In the genomic region with DNA sequence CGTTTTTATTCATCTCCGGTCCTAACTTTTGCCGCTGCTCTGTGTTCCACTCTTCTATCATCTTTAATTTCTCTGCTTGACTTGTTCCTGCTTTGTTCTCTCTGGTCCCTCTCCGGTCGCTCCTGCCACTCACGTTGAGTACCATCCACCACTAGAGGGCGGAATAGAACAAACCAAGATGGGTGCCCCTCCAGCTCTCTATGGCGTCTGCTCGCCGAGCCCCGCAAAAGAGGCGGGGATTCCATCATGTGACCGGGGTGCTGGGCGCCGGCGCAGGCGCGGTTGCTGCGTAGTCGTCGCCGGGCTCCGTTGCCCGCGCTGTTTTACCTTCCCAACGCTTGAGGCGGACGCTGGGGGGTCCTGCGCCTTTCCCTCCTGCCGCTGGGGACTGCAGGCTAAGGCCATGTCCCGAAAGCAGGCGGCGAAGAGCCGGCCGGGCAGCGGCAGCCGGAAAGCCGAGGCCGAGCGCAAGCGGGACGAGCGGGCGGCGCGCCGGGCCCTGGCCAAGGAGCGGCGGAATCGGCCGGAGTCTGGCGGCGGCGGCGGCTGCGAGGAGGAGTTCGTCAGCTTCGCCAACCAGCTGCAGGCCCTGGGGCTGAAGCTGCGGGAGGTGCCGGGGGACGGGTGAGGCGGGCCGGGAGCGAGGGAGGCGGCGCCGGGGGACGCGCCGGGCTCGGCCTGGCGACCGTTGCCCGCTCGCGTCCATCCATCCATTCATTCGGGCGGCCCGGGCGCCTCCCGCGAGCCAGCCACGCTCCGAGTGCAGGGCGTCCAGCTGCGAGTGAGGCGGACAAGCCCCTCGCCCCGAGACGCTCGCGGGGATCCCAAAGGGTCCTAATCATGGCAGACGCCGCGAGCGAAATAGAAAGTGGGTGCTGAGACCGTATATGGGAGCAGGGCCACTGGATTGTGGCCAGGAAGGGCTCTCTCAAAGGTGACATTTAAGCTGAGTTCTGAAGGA, we compare ENCODE assay signal across 1 cellular context.
A peak's percentile ranks its signal among the peaks of the same experiment; 100 is the strongest.
TF ChIP-seq lines count a peak whose summit lies in the region.

A gene with protein sequence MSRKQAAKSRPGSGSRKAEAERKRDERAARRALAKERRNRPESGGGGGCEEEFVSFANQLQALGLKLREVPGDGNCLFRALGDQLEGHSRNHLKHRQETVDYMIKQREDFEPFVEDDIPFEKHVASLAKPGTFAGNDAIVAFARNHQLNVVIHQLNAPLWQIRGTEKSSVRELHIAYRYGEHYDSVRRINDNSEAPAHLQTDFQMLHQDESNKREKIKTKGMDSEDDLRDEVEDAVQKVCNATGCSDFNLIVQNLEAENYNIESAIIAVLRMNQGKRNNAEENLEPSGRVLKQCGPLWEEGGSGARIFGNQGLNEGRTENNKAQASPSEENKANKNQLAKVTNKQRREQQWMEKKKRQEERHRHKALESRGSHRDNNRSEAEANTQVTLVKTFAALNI (plus strand): TSS at position 285 of the 961 bp plus-strand sequence. CDS start 119 bp downstream, at position 404.

TF ChIP-seq in HepG2, 621 proteins besides CTCF, POLR2A, EP300 and RAD21 (continued from another document and continues in another):
- TF ChIP-seq IRF2 (CRISPR knock-in tag; IDR thresholded peaks at IDR 0.05) (peak; percentile 60; the same call in 1 of the 2 replicates), U2AF2 (IDR thresholded peaks at IDR 0.05; ENCODE audit: low read depth, low read length) (no peak), DR1 (CRISPR knock-in tag; IDR thresholded peaks at IDR 0.05) (0 out of 2 replicates have a peak, but pooled peaks have one; percentile 31), ZNF747 (CRISPR knock-in tag; IDR thresholded peaks at IDR 0.05; ENCODE audit: borderline replicate concordance) (no peak), ZFP90 (CRISPR knock-in tag; IDR thresholded peaks at IDR 0.05; ENCODE audit: borderline replicate concordance) (peak; percentile 80; the same call in 1 of the 2 replicates), CEBPB (IDR thresholded peaks at IDR 0.05; ENCODE audit: borderline replicate concordance, low read depth, low read length) (no peak), ZNF101 (CRISPR knock-in tag; IDR thresholded peaks at IDR 0.05; ENCODE audit: borderline replicate concordance, low read depth) (no peak), CBFB (CRISPR knock-in tag; IDR thresholded peaks at IDR 0.05) (0 out of 2 replicates have a peak, but pooled peaks have one; percentile 28), ZNF44 (CRISPR knock-in tag; IDR thresholded peaks at IDR 0.05) (no peak), IKZF4 (CRISPR knock-in tag; IDR thresholded peaks at IDR 0.05; ENCODE audit: borderline replicate concordance, low read depth, not compliant biosample characterization) (peak; percentile 96), HNRNPH1 (optimal IDR thresholded peaks at IDR 0.05; ENCODE audit: low read depth, low read length) (no peak)
- TF ChIP-seq, protein P1, sequence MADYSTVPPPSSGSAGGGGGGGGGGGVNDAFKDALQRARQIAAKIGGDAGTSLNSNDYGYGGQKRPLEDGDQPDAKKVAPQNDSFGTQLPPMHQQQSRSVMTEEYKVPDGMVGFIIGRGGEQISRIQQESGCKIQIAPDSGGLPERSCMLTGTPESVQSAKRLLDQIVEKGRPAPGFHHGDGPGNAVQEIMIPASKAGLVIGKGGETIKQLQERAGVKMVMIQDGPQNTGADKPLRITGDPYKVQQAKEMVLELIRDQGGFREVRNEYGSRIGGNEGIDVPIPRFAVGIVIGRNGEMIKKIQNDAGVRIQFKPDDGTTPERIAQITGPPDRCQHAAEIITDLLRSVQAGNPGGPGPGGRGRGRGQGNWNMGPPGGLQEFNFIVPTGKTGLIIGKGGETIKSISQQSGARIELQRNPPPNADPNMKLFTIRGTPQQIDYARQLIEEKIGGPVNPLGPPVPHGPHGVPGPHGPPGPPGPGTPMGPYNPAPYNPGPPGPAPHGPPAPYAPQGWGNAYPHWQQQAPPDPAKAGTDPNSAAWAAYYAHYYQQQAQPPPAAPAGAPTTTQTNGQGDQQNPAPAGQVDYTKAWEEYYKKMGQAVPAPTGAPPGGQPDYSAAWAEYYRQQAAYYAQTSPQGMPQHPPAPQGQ (CRISPR knock-in tag; IDR thresholded peaks at IDR 0.05; ENCODE audit: borderline replicate concordance): no peak
- TF ChIP-seq, protein P2, sequence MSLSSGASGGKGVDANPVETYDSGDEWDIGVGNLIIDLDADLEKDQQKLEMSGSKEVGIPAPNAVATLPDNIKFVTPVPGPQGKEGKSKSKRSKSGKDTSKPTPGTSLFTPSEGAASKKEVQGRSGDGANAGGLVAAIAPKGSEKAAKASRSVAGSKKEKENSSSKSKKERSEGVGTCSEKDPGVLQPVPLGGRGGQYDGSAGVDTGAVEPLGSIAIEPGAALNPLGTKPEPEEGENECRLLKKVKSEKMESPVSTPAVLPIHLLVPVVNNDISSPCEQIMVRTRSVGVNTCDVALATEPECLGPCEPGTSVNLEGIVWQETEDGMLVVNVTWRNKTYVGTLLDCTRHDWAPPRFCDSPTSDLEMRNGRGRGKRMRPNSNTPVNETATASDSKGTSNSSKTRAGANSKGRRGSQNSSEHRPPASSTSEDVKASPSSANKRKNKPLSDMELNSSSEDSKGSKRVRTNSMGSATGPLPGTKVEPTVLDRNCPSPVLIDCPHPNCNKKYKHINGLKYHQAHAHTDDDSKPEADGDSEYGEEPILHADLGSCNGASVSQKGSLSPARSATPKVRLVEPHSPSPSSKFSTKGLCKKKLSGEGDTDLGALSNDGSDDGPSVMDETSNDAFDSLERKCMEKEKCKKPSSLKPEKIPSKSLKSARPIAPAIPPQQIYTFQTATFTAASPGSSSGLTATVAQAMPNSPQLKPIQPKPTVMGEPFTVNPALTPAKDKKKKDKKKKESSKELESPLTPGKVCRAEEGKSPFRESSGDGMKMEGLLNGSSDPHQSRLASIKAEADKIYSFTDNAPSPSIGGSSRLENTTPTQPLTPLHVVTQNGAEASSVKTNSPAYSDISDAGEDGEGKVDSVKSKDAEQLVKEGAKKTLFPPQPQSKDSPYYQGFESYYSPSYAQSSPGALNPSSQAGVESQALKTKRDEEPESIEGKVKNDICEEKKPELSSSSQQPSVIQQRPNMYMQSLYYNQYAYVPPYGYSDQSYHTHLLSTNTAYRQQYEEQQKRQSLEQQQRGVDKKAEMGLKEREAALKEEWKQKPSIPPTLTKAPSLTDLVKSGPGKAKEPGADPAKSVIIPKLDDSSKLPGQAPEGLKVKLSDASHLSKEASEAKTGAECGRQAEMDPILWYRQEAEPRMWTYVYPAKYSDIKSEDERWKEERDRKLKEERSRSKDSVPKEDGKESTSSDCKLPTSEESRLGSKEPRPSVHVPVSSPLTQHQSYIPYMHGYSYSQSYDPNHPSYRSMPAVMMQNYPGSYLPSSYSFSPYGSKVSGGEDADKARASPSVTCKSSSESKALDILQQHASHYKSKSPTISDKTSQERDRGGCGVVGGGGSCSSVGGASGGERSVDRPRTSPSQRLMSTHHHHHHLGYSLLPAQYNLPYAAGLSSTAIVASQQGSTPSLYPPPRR (CRISPR knock-in tag; IDR thresholded peaks at IDR 0.05; ENCODE audit: borderline replicate concordance): no peak
- TF ChIP-seq, protein P3, sequence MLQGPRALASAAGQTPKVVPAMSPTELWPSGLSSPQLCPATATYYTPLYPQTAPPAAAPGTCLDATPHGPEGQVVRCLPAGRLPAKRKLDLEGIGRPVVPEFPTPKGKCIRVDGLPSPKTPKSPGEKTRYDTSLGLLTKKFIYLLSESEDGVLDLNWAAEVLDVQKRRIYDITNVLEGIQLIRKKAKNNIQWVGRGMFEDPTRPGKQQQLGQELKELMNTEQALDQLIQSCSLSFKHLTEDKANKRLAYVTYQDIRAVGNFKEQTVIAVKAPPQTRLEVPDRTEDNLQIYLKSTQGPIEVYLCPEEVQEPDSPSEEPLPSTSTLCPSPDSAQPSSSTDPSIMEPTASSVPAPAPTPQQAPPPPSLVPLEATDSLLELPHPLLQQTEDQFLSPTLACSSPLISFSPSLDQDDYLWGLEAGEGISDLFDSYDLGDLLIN (CRISPR knock-in tag; IDR thresholded peaks at IDR 0.05; ENCODE audit: borderline replicate concordance): no peak
- TF ChIP-seq, protein P4, sequence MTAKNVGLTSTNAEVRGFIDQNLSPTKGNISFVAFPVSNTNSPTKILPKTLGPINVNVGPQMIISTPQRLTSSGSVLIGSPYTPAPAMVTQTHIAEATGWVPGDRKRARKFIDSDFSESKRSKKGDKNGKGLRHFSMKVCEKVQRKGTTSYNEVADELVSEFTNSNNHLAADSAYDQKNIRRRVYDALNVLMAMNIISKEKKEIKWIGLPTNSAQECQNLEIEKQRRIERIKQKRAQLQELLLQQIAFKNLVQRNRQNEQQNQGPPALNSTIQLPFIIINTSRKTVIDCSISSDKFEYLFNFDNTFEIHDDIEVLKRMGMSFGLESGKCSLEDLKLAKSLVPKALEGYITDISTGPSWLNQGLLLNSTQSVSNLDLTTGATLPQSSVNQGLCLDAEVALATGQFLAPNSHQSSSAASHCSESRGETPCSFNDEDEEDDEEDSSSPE (CRISPR knock-in tag; IDR thresholded peaks at IDR 0.05): peak; percentile 89
- TF ChIP-seq, protein P5, sequence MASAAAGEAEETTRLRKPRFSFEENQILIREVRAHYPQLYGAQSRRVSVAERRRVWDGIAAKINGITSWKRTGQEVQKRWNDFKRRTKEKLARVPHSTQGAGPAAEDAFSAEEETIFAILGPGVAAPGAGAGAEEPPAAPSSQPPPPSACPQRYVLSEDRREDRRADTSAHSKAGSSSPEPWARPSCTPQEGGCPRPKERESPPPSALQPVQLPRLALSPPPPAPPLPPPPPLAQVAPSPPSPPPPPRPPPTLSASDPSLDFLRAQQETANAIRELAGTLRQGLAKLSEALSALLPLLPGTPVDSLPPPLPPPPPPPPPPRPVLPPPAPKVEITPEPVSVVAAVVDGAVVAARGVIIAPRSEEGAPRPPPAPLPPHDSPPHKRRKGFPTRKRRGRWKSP (CRISPR knock-in tag; IDR thresholded peaks at IDR 0.05): peak; percentile 90
- TF ChIP-seq, protein P6, sequence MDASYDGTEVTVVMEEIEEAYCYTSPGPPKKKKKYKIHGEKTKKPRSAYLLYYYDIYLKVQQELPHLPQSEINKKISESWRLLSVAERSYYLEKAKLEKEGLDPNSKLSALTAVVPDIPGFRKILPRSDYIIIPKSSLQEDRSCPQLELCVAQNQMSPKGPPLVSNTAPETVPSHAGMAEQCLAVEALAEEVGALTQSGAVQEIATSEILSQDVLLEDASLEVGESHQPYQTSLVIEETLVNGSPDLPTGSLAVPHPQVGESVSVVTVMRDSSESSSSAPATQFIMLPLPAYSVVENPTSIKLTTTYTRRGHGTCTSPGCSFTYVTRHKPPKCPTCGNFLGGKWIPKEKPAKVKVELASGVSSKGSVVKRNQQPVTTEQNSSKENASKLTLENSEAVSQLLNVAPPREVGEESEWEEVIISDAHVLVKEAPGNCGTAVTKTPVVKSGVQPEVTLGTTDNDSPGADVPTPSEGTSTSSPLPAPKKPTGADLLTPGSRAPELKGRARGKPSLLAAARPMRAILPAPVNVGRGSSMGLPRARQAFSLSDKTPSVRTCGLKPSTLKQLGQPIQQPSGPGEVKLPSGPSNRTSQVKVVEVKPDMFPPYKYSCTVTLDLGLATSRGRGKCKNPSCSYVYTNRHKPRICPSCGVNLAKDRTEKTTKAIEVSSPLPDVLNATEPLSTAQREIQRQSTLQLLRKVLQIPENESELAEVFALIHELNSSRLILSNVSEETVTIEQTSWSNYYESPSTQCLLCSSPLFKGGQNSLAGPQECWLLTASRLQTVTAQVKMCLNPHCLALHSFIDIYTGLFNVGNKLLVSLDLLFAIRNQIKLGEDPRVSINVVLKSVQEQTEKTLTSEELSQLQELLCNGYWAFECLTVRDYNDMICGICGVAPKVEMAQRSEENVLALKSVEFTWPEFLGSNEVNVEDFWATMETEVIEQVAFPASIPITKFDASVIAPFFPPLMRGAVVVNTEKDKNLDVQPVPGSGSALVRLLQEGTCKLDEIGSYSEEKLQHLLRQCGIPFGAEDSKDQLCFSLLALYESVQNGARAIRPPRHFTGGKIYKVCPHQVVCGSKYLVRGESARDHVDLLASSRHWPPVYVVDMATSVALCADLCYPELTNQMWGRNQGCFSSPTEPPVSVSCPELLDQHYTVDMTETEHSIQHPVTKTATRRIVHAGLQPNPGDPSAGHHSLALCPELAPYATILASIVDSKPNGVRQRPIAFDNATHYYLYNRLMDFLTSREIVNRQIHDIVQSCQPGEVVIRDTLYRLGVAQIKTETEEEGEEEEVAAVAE (CRISPR knock-in tag; IDR thresholded peaks at IDR 0.05; ENCODE audit: borderline replicate concordance): no peak
- TF ChIP-seq, protein P7, sequence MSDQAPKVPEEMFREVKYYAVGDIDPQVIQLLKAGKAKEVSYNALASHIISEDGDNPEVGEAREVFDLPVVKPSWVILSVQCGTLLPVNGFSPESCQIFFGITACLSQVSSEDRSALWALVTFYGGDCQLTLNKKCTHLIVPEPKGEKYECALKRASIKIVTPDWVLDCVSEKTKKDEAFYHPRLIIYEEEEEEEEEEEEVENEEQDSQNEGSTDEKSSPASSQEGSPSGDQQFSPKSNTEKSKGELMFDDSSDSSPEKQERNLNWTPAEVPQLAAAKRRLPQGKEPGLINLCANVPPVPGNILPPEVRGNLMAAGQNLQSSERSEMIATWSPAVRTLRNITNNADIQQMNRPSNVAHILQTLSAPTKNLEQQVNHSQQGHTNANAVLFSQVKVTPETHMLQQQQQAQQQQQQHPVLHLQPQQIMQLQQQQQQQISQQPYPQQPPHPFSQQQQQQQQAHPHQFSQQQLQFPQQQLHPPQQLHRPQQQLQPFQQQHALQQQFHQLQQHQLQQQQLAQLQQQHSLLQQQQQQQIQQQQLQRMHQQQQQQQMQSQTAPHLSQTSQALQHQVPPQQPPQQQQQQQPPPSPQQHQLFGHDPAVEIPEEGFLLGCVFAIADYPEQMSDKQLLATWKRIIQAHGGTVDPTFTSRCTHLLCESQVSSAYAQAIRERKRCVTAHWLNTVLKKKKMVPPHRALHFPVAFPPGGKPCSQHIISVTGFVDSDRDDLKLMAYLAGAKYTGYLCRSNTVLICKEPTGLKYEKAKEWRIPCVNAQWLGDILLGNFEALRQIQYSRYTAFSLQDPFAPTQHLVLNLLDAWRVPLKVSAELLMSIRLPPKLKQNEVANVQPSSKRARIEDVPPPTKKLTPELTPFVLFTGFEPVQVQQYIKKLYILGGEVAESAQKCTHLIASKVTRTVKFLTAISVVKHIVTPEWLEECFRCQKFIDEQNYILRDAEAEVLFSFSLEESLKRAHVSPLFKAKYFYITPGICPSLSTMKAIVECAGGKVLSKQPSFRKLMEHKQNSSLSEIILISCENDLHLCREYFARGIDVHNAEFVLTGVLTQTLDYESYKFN (CRISPR knock-in tag; conservative IDR thresholded peaks at IDR 0.05): 0 out of 2 replicates have a peak, but pooled peaks have one; percentile 20
- TF ChIP-seq, protein P8, sequence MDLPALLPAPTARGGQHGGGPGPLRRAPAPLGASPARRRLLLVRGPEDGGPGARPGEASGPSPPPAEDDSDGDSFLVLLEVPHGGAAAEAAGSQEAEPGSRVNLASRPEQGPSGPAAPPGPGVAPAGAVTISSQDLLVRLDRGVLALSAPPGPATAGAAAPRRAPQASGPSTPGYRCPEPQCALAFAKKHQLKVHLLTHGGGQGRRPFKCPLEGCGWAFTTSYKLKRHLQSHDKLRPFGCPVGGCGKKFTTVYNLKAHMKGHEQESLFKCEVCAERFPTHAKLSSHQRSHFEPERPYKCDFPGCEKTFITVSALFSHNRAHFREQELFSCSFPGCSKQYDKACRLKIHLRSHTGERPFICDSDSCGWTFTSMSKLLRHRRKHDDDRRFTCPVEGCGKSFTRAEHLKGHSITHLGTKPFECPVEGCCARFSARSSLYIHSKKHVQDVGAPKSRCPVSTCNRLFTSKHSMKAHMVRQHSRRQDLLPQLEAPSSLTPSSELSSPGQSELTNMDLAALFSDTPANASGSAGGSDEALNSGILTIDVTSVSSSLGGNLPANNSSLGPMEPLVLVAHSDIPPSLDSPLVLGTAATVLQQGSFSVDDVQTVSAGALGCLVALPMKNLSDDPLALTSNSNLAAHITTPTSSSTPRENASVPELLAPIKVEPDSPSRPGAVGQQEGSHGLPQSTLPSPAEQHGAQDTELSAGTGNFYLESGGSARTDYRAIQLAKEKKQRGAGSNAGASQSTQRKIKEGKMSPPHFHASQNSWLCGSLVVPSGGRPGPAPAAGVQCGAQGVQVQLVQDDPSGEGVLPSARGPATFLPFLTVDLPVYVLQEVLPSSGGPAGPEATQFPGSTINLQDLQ (CRISPR knock-in tag; IDR thresholded peaks at IDR 0.05): no peak; the same call in 1 of the 2 replicates
- TF ChIP-seq, protein P9, sequence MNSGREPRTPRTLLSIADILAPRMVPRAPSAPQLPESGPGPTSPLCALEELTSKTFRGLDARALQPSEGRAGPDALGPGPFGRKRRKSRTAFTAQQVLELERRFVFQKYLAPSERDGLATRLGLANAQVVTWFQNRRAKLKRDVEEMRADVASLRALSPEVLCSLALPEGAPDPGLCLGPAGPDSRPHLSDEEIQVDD (CRISPR knock-in tag; IDR thresholded peaks at IDR 0.05; ENCODE audit: borderline replicate concordance): no peak
